Comparison of ENCODE assay signal across 15 cellular contexts in the genomic region with DNA sequence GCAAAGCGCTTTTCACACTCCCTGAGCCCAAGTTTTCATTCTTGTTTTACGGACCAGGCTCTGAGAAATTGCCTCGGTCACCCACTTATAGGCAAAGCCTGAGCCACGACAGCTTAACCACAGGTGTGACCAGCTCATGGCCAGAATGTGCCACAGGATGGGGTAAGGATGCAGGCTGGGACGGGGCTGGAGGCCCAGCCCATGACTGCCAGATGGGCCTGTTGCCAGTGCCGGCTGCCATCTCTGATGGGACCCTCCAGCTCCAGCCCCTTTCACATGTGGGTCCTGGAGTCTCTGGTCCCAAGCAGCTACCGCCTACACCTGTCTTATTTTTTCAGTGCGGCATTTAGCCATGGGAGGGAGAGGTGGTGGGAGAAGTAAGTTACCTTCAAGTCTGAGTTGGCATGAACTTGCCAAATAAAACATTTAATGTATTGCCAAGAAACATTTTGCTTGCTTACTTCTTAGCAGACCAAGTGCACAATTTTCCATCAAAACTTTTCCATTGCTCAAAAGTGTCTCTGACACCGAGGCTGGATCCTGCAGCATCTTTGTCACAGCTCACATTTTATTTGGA.
"Had no signal": no experiment of that assay in that cellular context is flagged by ENCODE, and none has a peak within 500 bp of the region (broad histone marks: within the 10 kb centered on the region; RNA-seq: fewer than 3 reads in every experiment).

No MANE protein-coding gene starts in this region.

- H3K27me3 ChIP-seq: adrenal gland, body of pancreas, uterus had no signal

- H3K9me3 Mint-ChIP-seq: memory B cell had no signal

- H3K4me3 Mint-ChIP-seq: activated naive CD4-positive, alpha-beta T cell treated with anti-CD3 and anti-CD28 coated beads, Interleukin-2, amount 10 ng/mL, durations not matched to agents 7 days and 5 days; activated T-helper 17 cell treated with anti-CD3 and anti-CD28 coated beads, Interleukin-2, amount 50 U/mL, for 72 hours; memory B cell; natural killer cell treated with Interleukin-12 subunit alpha and Interleukin-12 subunit beta and Interleukin-15 and Interleukin-18, amount 100 ng/mL, for 72 hours; stimulated activated memory B cell treated with anti-CD40 and anti-IgM and Interleukin-4, amounts not matched to agents 10 μg/mL and 1 μg/mL and 100 μg/mL, for 72 hours; T-helper 1 cell treated with Interleukin-12 subunit alpha and Interleukin-12 subunit beta and Interleukin-4 antibody, amounts not matched to agents 30 μg/mL and 1 μg/mL, for 36 hours; WTC11 had no signal

- H3K4me3 ChIP-seq: adrenal gland, body of pancreas, smooth muscle cell, uterus had no signal

- H3K27me3 Mint-ChIP-seq: activated naive CD4-positive, alpha-beta T cell treated with anti-CD3 and anti-CD28 coated beads, Interleukin-2, amount 10 ng/mL, durations not matched to agents 7 days and 5 days; activated T-helper 17 cell treated with anti-CD3 and anti-CD28 coated beads, Interleukin-2, amount 50 U/mL, for 72 hours; memory B cell; natural killer cell treated with Interleukin-12 subunit alpha and Interleukin-12 subunit beta and Interleukin-15 and Interleukin-18, amount 100 ng/mL, for 72 hours; stimulated activated memory B cell treated with anti-CD40 and anti-IgM and Interleukin-4, amounts not matched to agents 10 μg/mL and 1 μg/mL and 100 μg/mL, for 72 hours had no signal

- H3K9me3 ChIP-seq: body of pancreas, uterus had no signal

- H3K36me3 ChIP-seq: adrenal gland, uterus had no signal

- H3K4me2 ChIP-seq: smooth muscle cell had no signal

- ATAC-seq: activated T-helper 17 cell treated with anti-CD3 and anti-CD28 coated beads, Interleukin-2, amount 50 U/mL, for 72 hours; left colon; natural killer cell treated with Interleukin-12 subunit alpha and Interleukin-12 subunit beta and Interleukin-15 and Interleukin-18, amount 100 ng/mL, for 72 hours; stimulated activated memory B cell treated with anti-CD40 and anti-IgM and Interleukin-4, amounts not matched to agents 10 μg/mL and 1 μg/mL and 100 μg/mL, for 72 hours; WTC11 had no signal

- DNase-seq: activated CD4-positive, alpha-beta T cell treated with anti-CD3 and anti-CD28 coated beads for 48 hours; activated naive CD4-positive, alpha-beta T cell treated with anti-CD3 and anti-CD28 coated beads, Interleukin-2, amount 10 ng/mL, durations not matched to agents 7 days and 5 days; adrenal gland; body of pancreas; effector memory CD4-positive, alpha-beta T cell; left colon had no signal

- H3K27ac ChIP-seq: body of pancreas, epithelial cell of prostate had no signal

- H3K27ac Mint-ChIP-seq: activated naive CD4-positive, alpha-beta T cell treated with anti-CD3 and anti-CD28 coated beads, Interleukin-2, amount 10 ng/mL, durations not matched to agents 7 days and 5 days; activated T-helper 17 cell treated with anti-CD3 and anti-CD28 coated beads, Interleukin-2, amount 50 U/mL, for 72 hours; memory B cell; natural killer cell treated with Interleukin-12 subunit alpha and Interleukin-12 subunit beta and Interleukin-15 and Interleukin-18, amount 100 ng/mL, for 72 hours; stimulated activated memory B cell treated with anti-CD40 and anti-IgM and Interleukin-4, amounts not matched to agents 10 μg/mL and 1 μg/mL and 100 μg/mL, for 72 hours; T-helper 1 cell treated with Interleukin-12 subunit alpha and Interleukin-12 subunit beta and Interleukin-4 antibody, amounts not matched to agents 30 μg/mL and 1 μg/mL, for 36 hours; WTC11 had no signal
